17 cellular contexts compared by ENCODE assay signal in the genomic region with DNA sequence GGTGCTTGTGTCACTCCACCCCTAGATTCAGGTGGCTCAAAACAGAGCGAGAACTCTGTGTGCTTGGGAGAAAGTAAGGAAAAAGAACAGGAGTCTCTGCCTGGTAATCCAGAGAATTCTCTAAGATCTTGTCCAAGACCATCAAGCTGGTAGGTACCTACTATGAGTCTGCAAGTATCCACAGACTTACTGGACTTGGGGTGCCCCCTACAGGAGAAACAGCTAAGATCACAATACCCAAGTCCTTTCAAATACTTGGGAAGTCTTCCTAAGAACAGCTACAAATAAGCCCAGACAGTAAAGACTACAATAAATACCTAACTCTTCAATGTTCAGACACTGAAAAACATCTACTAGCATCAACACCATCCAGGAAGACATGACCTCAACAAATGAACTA.
DNase-seq lines count a peak whose midpoint lies in the region; ATAC-seq and TF ChIP-seq lines count a peak whose summit lies in the region.
"Had no signal": no experiment of that assay in that cellular context is flagged by ENCODE, and none has a peak within 500 bp of the region (broad histone marks: within the 10 kb centered on the region; RNA-seq: fewer than 3 reads in every experiment).

No MANE protein-coding gene starts in this region.

- H3K4me1 ChIP-seq in DOHH2 (ENCODE audit: control insufficient read depth, low read length) = no peaks in the 10 kb centered on the region
- no peaks in the 10 kb centered on the region for H3K4me1 ChIP-seq in OCI-LY3 (ENCODE audit: low read length)
- no peaks in the 10 kb centered on the region for H3K4me1 ChIP-seq in heart left ventricle
- H3K4me1 ChIP-seq: BLaER1 had no signal

- DNase-seq in HCEC 1CT = peak; percentile 11
- DNase-seq in fibroblast of pulmonary artery (ENCODE audit: low read depth) = peak; percentile 7
- no peak for DNase-seq in left cardiac atrium
- no peak for DNase-seq in globus pallidus (ENCODE audit: low spot score)
- no peak for DNase-seq in heart left ventricle
- DNase-seq in T1000 (lab: John Stamatoyannopoulos, UW) = no peak
- DNase-seq: activated CD4-positive, alpha-beta T cell treated with anti-CD3 and anti-CD28 coated beads, Interleukin-2, amount 10 ng/mL, durations not matched to agents 7 days and 5 days; amygdala; NCI-H2227 treated with DMSO at 0.1 percent for 48 hours; PC-9; stimulated activated naive B cell treated with anti-CD40 and anti-IgM and Interleukin-4, amounts not matched to agents 10 μg/mL and 1 μg/mL and 100 μg/mL, for 72 hours had no signal

- H3K27ac ChIP-seq in DOHH2 (ENCODE audit: low read depth, low read length) (no peak overlapping the region), OCI-LY3 (ENCODE audit: low read length) (no peak overlapping the region), heart left ventricle (no peak overlapping the region)
- H3K27ac ChIP-seq: BLaER1, coronary artery, neutrophil, PC-9 had no signal

- ATAC-seq in left cardiac atrium = no peak
- ATAC-seq in heart left ventricle = no peak
- ATAC-seq: sciatic nerve; stimulated activated naive B cell treated with anti-CD40 and anti-IgM and Interleukin-4, amounts not matched to agents 10 μg/mL and 1 μg/mL and 100 μg/mL, for 72 hours had no signal

- H3K9ac ChIP-seq in OCI-LY3 (ENCODE audit: low read length) = no peak overlapping the region
- H3K9ac ChIP-seq: BLaER1 had no signal

- H3K36me3 ChIP-seq in DOHH2 (ENCODE audit: control insufficient read depth, low read length) = no peaks in the 10 kb centered on the region
- H3K36me3 ChIP-seq in OCI-LY3 (replicated peaks; ENCODE audit: low read depth, low read length) = no peaks in the 10 kb centered on the region
- no peaks in the 10 kb centered on the region for H3K36me3 ChIP-seq in heart left ventricle
- H3K36me3 ChIP-seq: BLaER1, neutrophil had no signal

- H3K27me3 ChIP-seq in DOHH2 (ENCODE audit: control insufficient read depth, low read length) = no peaks in the 10 kb centered on the region
- no peaks in the 10 kb centered on the region for H3K27me3 ChIP-seq in OCI-LY3 (ENCODE audit: low read depth, low read length)
- no peaks in the 10 kb centered on the region for H3K27me3 ChIP-seq in heart left ventricle
- H3K27me3 ChIP-seq: BLaER1, neutrophil had no signal

- no peak overlapping the region for H2AFZ ChIP-seq in OCI-LY3 (ENCODE audit: low read depth, low read length)
- H2AFZ ChIP-seq: PC-9 had no signal

- H3K4me2 ChIP-seq in DOHH2 (ENCODE audit: low read length) = no peak overlapping the region
- no peak overlapping the region for H3K4me2 ChIP-seq in OCI-LY3 (ENCODE audit: low read length)
- H3K4me2 ChIP-seq: BLaER1, PC-9 had no signal

- H3K9me3 ChIP-seq in DOHH2 (ENCODE audit: control insufficient read depth, insufficient read depth, low read length) = peaks cover 4% of the 10 kb centered on the region; the same call in 1 of the 2 replicates
- no peaks in the 10 kb centered on the region for H3K9me3 ChIP-seq in OCI-LY3 (ENCODE audit: insufficient read depth, low read length)
- peaks cover 0 to 33% (median 10%) of the 10 kb centered on the region in 12 donors for H3K9me3 ChIP-seq in heart left ventricle
- H3K9me3 ChIP-seq: BLaER1, neutrophil had no signal

- TF ChIP-seq CTCF in DOHH2 (IDR thresholded peaks at IDR 0.05; ENCODE audit: low read depth, low read length, poor library complexity, severe bottlenecking) = peak; percentile 53
- TF ChIP-seq CTCF in OCI-LY3 (IDR thresholded peaks at IDR 0.05; ENCODE audit: low read depth, low read length) = 0 out of 2 replicates have a peak, but pooled peaks have one; percentile 18
- TF ChIP-seq CTCF in fibroblast of pulmonary artery (IDR thresholded peaks at IDR 0.05; ENCODE audit: low read length, missing control alignments) = no peak
- no peak for TF ChIP-seq CTCF in heart left ventricle (IDR thresholded peaks at IDR 0.05)

- no peak overlapping the region for H3K4me3 ChIP-seq in DOHH2 (ENCODE audit: low read length)
- H3K4me3 ChIP-seq in OCI-LY3 (ENCODE audit: low read length) = no peak overlapping the region
- no peak overlapping the region for H3K4me3 ChIP-seq in fibroblast of pulmonary artery (replicated peaks; ENCODE audit: low read depth, low read length)
- no peak overlapping the region for H3K4me3 ChIP-seq in heart left ventricle
- H3K4me3 ChIP-seq: BLaER1, coronary artery, PC-9 had no signal

- no peak for TF ChIP-seq POLR2A in heart left ventricle (IDR thresholded peaks at IDR 0.05)

- H3K79me2 ChIP-seq in DOHH2 (ENCODE audit: control insufficient read depth, low read length) = no peaks in the 10 kb centered on the region
- no peaks in the 10 kb centered on the region for H3K79me2 ChIP-seq in OCI-LY3 (ENCODE audit: low read length)

- intact Hi-C loops in left cardiac atrium (cut with DNase I) (no loop called here), heart left ventricle (cut with DNase I) (no loop called here)

- H3F3A ChIP-seq in DOHH2 (ENCODE audit: control insufficient read depth, insufficient read depth) = no peaks in the 10 kb centered on the region

- WGBS in heart left ventricle, 4 donors = 67 to 88% (median 76%) methylated on average over 1 of the region's 1 CpG

- H3K9me2 ChIP-seq in DOHH2 (replicated peaks; ENCODE audit: control insufficient read depth, low read length) = no peaks in the 10 kb centered on the region

- H4K20me1 ChIP-seq in DOHH2 (ENCODE audit: control insufficient read depth, insufficient read depth, low read depth, low read length) = no peaks in the 10 kb centered on the region
- no peaks in the 10 kb centered on the region for H4K20me1 ChIP-seq in OCI-LY3 (ENCODE audit: insufficient read depth, low read length)
- H4K20me1 ChIP-seq: BLaER1 had no signal

Comparison
In these comparisons a context has a peak if more than half of its experiments do, and no peak if none do; other contexts are left out.
1. CTCF ChIP-seq: peak in DOHH2 (single experiment) and OCI-LY3 (single experiment); none in fibroblast of pulmonary artery (single experiment) and heart left ventricle (0 of 12).
2. DNase-seq: peak in HCEC 1CT (single experiment) and fibroblast of pulmonary artery (single experiment); none in left cardiac atrium (single experiment), globus pallidus (single experiment), heart left ventricle (0 of 5) and T1000 (single experiment).